Comparison of ENCODE assay signal across 21 cellular contexts in genomic region chr21:39533545-39534226, GRCh38.
"Had no signal": no experiment of that assay in that cellular context is flagged by ENCODE, and none has a peak within 500 bp of the region (broad histone marks: within the 10 kb centered on the region; RNA-seq: fewer than 3 reads in every experiment).

No MANE protein-coding gene starts in this region.

- H3K27ac Mint-ChIP-seq: activated CD8-positive, alpha-beta T cell treated with anti-CD3 and anti-CD28 coated beads, Interleukin-2, amount 10 ng/mL, durations not matched to agents 7 days and 5 days; activated naive CD8-positive, alpha-beta T cell treated with anti-CD3 and anti-CD28 coated beads, Interleukin-2, amount 10 ng/mL, durations not matched to agents 7 days and 5 days; natural killer cell; stimulated activated memory B cell treated with anti-CD40 and anti-IgM and Interleukin-4, amounts not matched to agents 10 μg/mL and 1 μg/mL and 100 μg/mL, for 72 hours; type B pancreatic cell had no signal

- H3K4me3 Mint-ChIP-seq: activated CD8-positive, alpha-beta T cell treated with anti-CD3 and anti-CD28 coated beads, Interleukin-2, amount 10 ng/mL, durations not matched to agents 7 days and 5 days; activated naive CD8-positive, alpha-beta T cell treated with anti-CD3 and anti-CD28 coated beads, Interleukin-2, amount 10 ng/mL, durations not matched to agents 7 days and 5 days; natural killer cell; stimulated activated memory B cell treated with anti-CD40 and anti-IgM and Interleukin-4, amounts not matched to agents 10 μg/mL and 1 μg/mL and 100 μg/mL, for 72 hours; type B pancreatic cell had no signal

- H3K36me3 Mint-ChIP-seq: activated naive CD8-positive, alpha-beta T cell treated with anti-CD3 and anti-CD28 coated beads, Interleukin-2, amount 10 ng/mL, durations not matched to agents 7 days and 5 days; natural killer cell; stimulated activated memory B cell treated with anti-CD40 and anti-IgM and Interleukin-4, amounts not matched to agents 10 μg/mL and 1 μg/mL and 100 μg/mL, for 72 hours; type B pancreatic cell had no signal

- H3K36me3 ChIP-seq: right lobe of liver, spleen had no signal

- H3K4me1 Mint-ChIP-seq: activated naive CD8-positive, alpha-beta T cell treated with anti-CD3 and anti-CD28 coated beads, Interleukin-2, amount 10 ng/mL, durations not matched to agents 7 days and 5 days; natural killer cell; stimulated activated memory B cell treated with anti-CD40 and anti-IgM and Interleukin-4, amounts not matched to agents 10 μg/mL and 1 μg/mL and 100 μg/mL, for 72 hours had no signal

- H3K4me1 ChIP-seq: foreskin keratinocyte, psoas muscle, right lobe of liver had no signal

- DNase-seq: activated CD4-positive, alpha-beta T cell treated with anti-CD3 and anti-CD28 coated beads for 48 hours; activated CD8-positive, alpha-beta memory T cell treated with anti-CD3 and anti-CD28 coated beads, Interleukin-2, amount 50 U/mL, for 48 hours; activated CD8-positive, alpha-beta T cell treated with anti-CD3 and anti-CD28 coated beads, Interleukin-2, amount 10 ng/mL, durations not matched to agents 7 days and 5 days; activated naive CD8-positive, alpha-beta T cell treated with anti-CD3 and anti-CD28 coated beads, Interleukin-2, amount 10 ng/mL, durations not matched to agents 7 days and 5 days; anterior cingulate cortex; foreskin keratinocyte; head of caudate nucleus; mammary epithelial cell; natural killer cell; nucleus accumbens; psoas muscle; right lobe of liver; spleen; stimulated activated CD4-positive, alpha-beta T cell treated with anti-CD3 and anti-CD28 coated beads, Interleukin-1b, Interleukin-23, amount 100 ng/mL, for 48 hours; substantia nigra had no signal

- H3K27me3 ChIP-seq: foreskin keratinocyte, right lobe of liver had no signal

- H3K4me3 ChIP-seq: psoas muscle, right lobe of liver, spleen had no signal

- H3K9me3 ChIP-seq: psoas muscle, right lobe of liver, spleen had no signal

- H3K9me3 Mint-ChIP-seq: activated naive CD8-positive, alpha-beta T cell treated with anti-CD3 and anti-CD28 coated beads, Interleukin-2, amount 10 ng/mL, durations not matched to agents 7 days and 5 days; natural killer cell; stimulated activated memory B cell treated with anti-CD40 and anti-IgM and Interleukin-4, amounts not matched to agents 10 μg/mL and 1 μg/mL and 100 μg/mL, for 72 hours; type B pancreatic cell had no signal

- H3K27ac ChIP-seq: foreskin keratinocyte, psoas muscle, right lobe of liver, spleen, VCaP had no signal

- ATAC-seq: activated CD8-positive, alpha-beta T cell treated with anti-CD3 and anti-CD28 coated beads, Interleukin-2, amount 10 ng/mL, durations not matched to agents 7 days and 5 days; foreskin keratinocyte; left lobe of liver; natural killer cell; psoas muscle; right lobe of liver; stimulated activated memory B cell treated with anti-CD40 and anti-IgM and Interleukin-4, amounts not matched to agents 10 μg/mL and 1 μg/mL and 100 μg/mL, for 72 hours had no signal

- FAIRE-seq: endothelial cell of umbilical vein, islet of Langerhans had no signal

- H3K27me3 Mint-ChIP-seq: type B pancreatic cell had no signal
